10 cellular contexts compared by ENCODE assay signal in genomic region chr16:68790130-68790761, GRCh38. TPM values are rescaled to one million over a fixed set of nuclear protein-coding genes. Genes with fewer than 3 reads are reported as not detected.
DNase-seq lines count a peak whose midpoint lies in the region; ATAC-seq and TF ChIP-seq lines count a peak whose summit lies in the region.
"Had no signal": no experiment of that assay in that cellular context is flagged by ENCODE, and none has a peak within 500 bp of the region (broad histone marks: within the 10 kb centered on the region; RNA-seq: fewer than 3 reads in every experiment).

No MANE protein-coding gene starts in this region.

- H3K4me1 Mint-ChIP-seq in immature natural killer cell, result no peaks in the 10 kb centered on the region
- H3K4me1 Mint-ChIP-seq: central memory CD8-positive, alpha-beta T cell had no signal

- H3K27ac ChIP-seq in SJCRH30, result peak overlapping the region; percentile 94

- no peaks in the 10 kb centered on the region for H3K9me3 ChIP-seq in SJCRH30 (replicated peaks)

- no peaks in the 10 kb centered on the region for H3K36me3 ChIP-seq in SJCRH30

- H3K4me3 Mint-ChIP-seq in immature natural killer cell, result no peak overlapping the region
- H3K4me3 Mint-ChIP-seq: central memory CD8-positive, alpha-beta T cell had no signal

- no peak for ATAC-seq in GM18498 (IDR thresholded peaks at IDR 0.05; ENCODE audit: unreplicated experiment)
- ATAC-seq in GM19023 (IDR thresholded peaks at IDR 0.05; ENCODE audit: unreplicated experiment), result no peak
- ATAC-seq: GM12878 had no signal

- H3K4me3 ChIP-seq in SJCRH30, result peak overlapping the region; percentile 9; the same call in 1 of the 2 replicates
- no peak overlapping the region for H3K4me3 ChIP-seq in foreskin fibroblast (ENCODE audit: low read depth in 1 of 2, low read length in 2 of 2)
- H3K4me3 ChIP-seq: GM12878 had no signal

- H3K27ac Mint-ChIP-seq in immature natural killer cell, result no peak overlapping the region

- H3K27me3 ChIP-seq in SJCRH30, result no peaks in the 10 kb centered on the region

- DNase-seq in GM04504 (ENCODE audit: low read depth) (peak; percentile 47), SJCRH30 (peak; percentile 80 to 85), foreskin fibroblast (peak; percentile 24 to 39), renal cortical epithelial cell (ENCODE audit: low read depth) (peak; percentile 98), NCI-H510A (lab: John Stamatoyannopoulos, UW) (no peak), immature natural killer cell (no peak)

- no peak for TF ChIP-seq CTCF in foreskin fibroblast (IDR thresholded peaks at IDR 0.05; ENCODE audit: low read depth, low read length)

- no peaks in the 10 kb centered on the region for H3K36me3 Mint-ChIP-seq in immature natural killer cell

- H3K9me3 Mint-ChIP-seq in immature natural killer cell, result no peaks in the 10 kb centered on the region
- H3K9me3 Mint-ChIP-seq: central memory CD8-positive, alpha-beta T cell had no signal

- H3K27me3 Mint-ChIP-seq in immature natural killer cell (ENCODE audit: low read depth in 3 of 3), result peaks cover 0 to 11% (median 0%) of the 10 kb centered on the region in 3 donors
- H3K27me3 Mint-ChIP-seq: central memory CD8-positive, alpha-beta T cell had no signal

- H3K4me1 ChIP-seq in SJCRH30, result peaks cover 44% of the 10 kb centered on the region

RNA-seq across cellular contexts. Expression of gene TANGO6, which starts 53.1 kb away (rescaled TPM):
- total RNA-seq in SJCRH30 (2014; rRNA removed; shearing (Covaris generic)), result 5.8 and 7.3 TPM in 2 replicates
- total RNA-seq in renal cortical epithelial cell, result 18.1 and 28.5 TPM in 2 replicates
- 10 to 100 TPM in 2 of 3 donors, 1 to 10 TPM in 1; 8.2 to 16.9 (median 11.5) TPM for polyA plus RNA-seq in immature natural killer cell

RNA-seq across cellular contexts. Expression of gene CDH1, which starts 53.2 kb away (rescaled TPM):
- not detected in 2 replicates for total RNA-seq in SJCRH30 (2014; rRNA removed; shearing (Covaris generic))
- total RNA-seq in renal cortical epithelial cell, result 31.4 and 94.8 TPM in 2 replicates
- under 1 TPM in 1 of 3 donors, not detected in 2; 0.91 TPM for polyA plus RNA-seq in immature natural killer cell

Comparison
In these comparisons a context has a peak if more than half of its experiments do, and no peak if none do; other contexts are left out.
1. DNase-seq: peak in GM04504 (single experiment), SJCRH30 (2 of 2), foreskin fibroblast (2 of 2) and renal cortical epithelial cell (single experiment); none in NCI-H510A (single experiment) and immature natural killer cell (0 of 3).
2. RNA of gene CDH1, which starts 53.2 kb away (total RNA-seq): 31.4 to 94.8 TPM in renal cortical epithelial cell; not detected in SJCRH30; every median in the first group is over 10 times any median in the second.